ENCODE assay signal across 10 cellular contexts in the genomic region with DNA sequence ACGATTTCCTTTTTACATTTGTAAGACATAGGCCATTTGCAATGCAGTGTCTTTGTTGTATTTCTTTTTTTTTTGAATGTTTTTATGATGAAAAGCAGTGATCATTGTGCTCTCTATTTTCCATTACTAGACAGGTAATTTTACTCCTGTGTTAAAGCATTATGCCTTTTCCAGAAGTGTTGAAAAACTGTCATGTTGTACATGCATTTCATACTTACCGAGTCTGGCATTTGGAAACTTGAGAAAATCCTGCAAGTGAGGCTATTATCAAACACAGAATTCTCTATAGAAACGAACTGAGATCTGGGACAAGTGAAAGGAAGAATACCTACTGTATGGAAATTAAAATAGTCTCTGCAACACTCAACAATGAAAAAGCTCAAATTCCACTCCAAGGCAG.
"Had no signal": no experiment of that assay in that cellular context is flagged by ENCODE, and none has a peak within 500 bp of the region (broad histone marks: within the 10 kb centered on the region; RNA-seq: fewer than 3 reads in every experiment).

No MANE protein-coding gene starts in this region.

- H3K36me3 ChIP-seq: HAP-1 had no signal

- H3K9me3 ChIP-seq: HAP-1 had no signal

- H3K4me2 ChIP-seq: GM23338 had no signal

- H3K27ac ChIP-seq: GM23248 had no signal

- H3K9ac ChIP-seq: GM23248 had no signal

- H2AFZ ChIP-seq: GM23248, GM23338 had no signal

- DNase-seq: GM23248, GOT3, H7, H9, HCEC 1CT, HFFc6 had no signal

- FAIRE-seq: H1, H54 had no signal

- H3K4me3 ChIP-seq: GM23248, GM23338, HAP-1 had no signal
